ENCODE assay signal across 1 cellular context in genomic region chrX:100748133-100748532, GRCh38.
A peak's percentile ranks its signal among the peaks of the same experiment; 100 is the strongest.
TF ChIP-seq lines count a peak whose summit lies in the region.

No MANE protein-coding gene starts in this region.

TF ChIP-seq in SK-N-SH, 30 proteins besides CTCF, POLR2A, EP300 and RAD21 (continued from another document):
- peak; percentile 29; the same call in 1 of the 2 replicates for TF ChIP-seq PBX3 (IDR thresholded peaks at IDR 0.05)
